In genomic region chr16:66427036-66427446, GRCh38 we compare ENCODE assay signal across 8 cellular contexts. TPM values are rescaled to one million over a fixed set of nuclear protein-coding genes. Genes with fewer than 3 reads are reported as not detected.
DNase-seq lines count a peak whose midpoint lies in the region; ATAC-seq, FAIRE-seq and TF ChIP-seq lines count a peak whose summit lies in the region.

BEAN1 (plus strand) TSS chr16:66427295; CDS start chr16:66437677, 10,382 bp downstream.

- no peak for TF ChIP-seq POLR2A in right lobe of liver (IDR thresholded peaks at IDR 0.05)

- intact Hi-C loops in A673 (cut with micrococcal nuclease; ENCODE audit: unreplicated experiment) (no loop called here), right lobe of liver (cut with DNase I) (loop anchor here in 1 of 2 donors (10.0 kb wide), 1 partner anchor 178 kb away; the partner anchor contains the start of gene CMTM3)

- no peak for FAIRE-seq in urothelium cell line (lab: Jason Lieb, UNC)

- H3K4me1 ChIP-seq in A673 (ENCODE audit: insufficient read depth, low read length, poor library complexity, severe bottlenecking) (no peaks in the 10 kb centered on the region), right lobe of liver (peaks cover 0 to 3% (median 0%) of the 10 kb centered on the region in 4 donors)

- H3K27me3 ChIP-seq in A673 (replicated peaks; ENCODE audit: insufficient read depth, low read depth, low read length, poor library complexity) (peaks cover 76% of the 10 kb centered on the region), right lobe of liver (peaks cover 0 to 14% of the 10 kb centered on the region in 2 donors)

- POLR2A ChIA-PET in A673 (lab: Charles Lee; ENCODE audit: low non-redundant PET) (no interaction called here), HEK293T (lab: Yijun Ruan, JAX) (no interaction called here)

- WGBS in right lobe of liver (ENCODE audit: insufficient coverage, low coverage, low lambda C conversion rate, missing lambda C conversion rate), result 0% methylated on average over 3 of the region's 66 CpGs

- ATAC-seq in right lobe of liver, result peak; percentile 65 to 74 (median 66)

- TF ChIP-seq CTCF in A673 (conservative IDR thresholded peaks at IDR 0.05; ENCODE audit: low read depth, low read length) (no peak), cardiac fibroblast (IDR thresholded peaks at IDR 0.05; ENCODE audit: low read depth, low read length) (no peak), right lobe of liver (IDR thresholded peaks at IDR 0.05) (no peak)

- no peak for DNase-seq in A673 (ENCODE audit: low spot score)
- DNase-seq in HEK293T (ENCODE audit: extremely low spot score), result peak; percentile 67
- peak in 1 of 2 donors; percentile 32 for DNase-seq in cardiac fibroblast (ENCODE audit: low read depth in 2 of 2)
- no peak for DNase-seq in right lobe of liver
- peak; percentile 76 for DNase-seq in urothelium cell line (ENCODE audit: low spot score)
- DNase-seq in stimulated activated CD4-positive, alpha-beta T cell treated with anti-CD3 and anti-CD28 coated beads, Interleukin-1b, Interleukin-23, amount 100 ng/mL, for 48 hours, result no peak
- no peak for DNase-seq in activated CD4-positive, CD25-positive, alpha-beta regulatory T cell treated with anti-CD3 and anti-CD28 coated beads, Interleukin-2, amount 50 U/mL, for 72 hours
- DNase-seq in DMS153 treated with DMSO at 0.1 percent for 48 hours (lab: John Stamatoyannopoulos, UW; ENCODE audit: unreplicated experiment), result no peak

- H3K4me3 ChIP-seq in A673 (ENCODE audit: low read depth, low read length, poor library complexity, severe bottlenecking) (peak within 1 kb of the TSS; percentile 26), cardiac fibroblast (replicated peaks in 1 of 2; ENCODE audit: low read depth in 2 of 2, low read length in 2 of 2) (peak within 1 kb of the TSS; percentile 42), right lobe of liver (peak within 1 kb of the TSS; percentile 20 to 45 (median 35))

- H3K9me3 ChIP-seq in A673 (ENCODE audit: low read depth, low read length, poor library complexity, severe bottlenecking) (no peaks in the 10 kb centered on the region), right lobe of liver (no peaks in the 10 kb centered on the region)

- H3K36me3 ChIP-seq in A673 (ENCODE audit: insufficient read depth, low read length, poor library complexity, severe bottlenecking) (no peaks in the 10 kb centered on the region), right lobe of liver (no peaks in the 10 kb centered on the region)

- CTCF ChIA-PET in A673 (lab: Charles Lee), result no interaction called here
- CTCF ChIA-PET in HEK293T (lab: Yijun Ruan, JAX), result no interaction called here

- H3K27ac ChIP-seq in A673 (ENCODE audit: low read depth, low read length, poor library complexity, severe bottlenecking) (no peak within 1 kb of the TSS), right lobe of liver (no peak within 1 kb of the TSS)

- BruUV-seq in A673 (replicated peaks; lab: Mats Ljungman, UMichigan), result no TSS peak

TF ChIP-seq in HEK293T, 16 proteins besides CTCF, POLR2A, EP300 and RAD21:
- no peak for TF ChIP-seq L3MBTL2 (conservative IDR thresholded peaks at IDR 0.05)
- no peak for TF ChIP-seq FOXK2 (IDR thresholded peaks at IDR 0.05)
- no peak for TF ChIP-seq LEF1 (IDR thresholded peaks at IDR 0.05; ENCODE audit: borderline replicate concordance)
- TF ChIP-seq ZNF384 (IDR thresholded peaks at IDR 0.05), result no peak
- TF ChIP-seq SP1 (IDR thresholded peaks at IDR 0.05), result no peak
- no peak for TF ChIP-seq BHLHE40 (IDR thresholded peaks at IDR 0.05; ENCODE audit: borderline replicate concordance)
- no peak for TF ChIP-seq ELF4 (IDR thresholded peaks at IDR 0.05)

RNA-seq across cellular contexts. Expression of gene BEAN1, which starts in this region (rescaled TPM):
- not detected in 2 replicates for total RNA-seq in A673 (2021)
- total RNA-seq in right lobe of liver, result under 1 TPM in 3 of 6 experiments, not detected in 3; 0.09 to 0.26 (median 0.10) TPM

Comparison
In these comparisons a context has a peak if more than half of its experiments do, and no peak if none do; other contexts are left out.
1. Peak in ATAC-seq and H3K4me3 ChIP-seq in right lobe of liver; RNA of the gene not detected or under 1 TPM.
2. DNase-seq: peak in HEK293T (single experiment) and urothelium cell line (single experiment); none in A673 (single experiment), right lobe of liver (0 of 3), stimulated activated CD4-positive, alpha-beta T cell treated with anti-CD3 and anti-CD28 coated beads, Interleukin-1b, Interleukin-23, amount 100 ng/mL, for 48 hours (single experiment), activated CD4-positive, CD25-positive, alpha-beta regulatory T cell treated with anti-CD3 and anti-CD28 coated beads, Interleukin-2, amount 50 U/mL, for 72 hours (single experiment) and DMS153 treated with DMSO at 0.1 percent for 48 hours (single experiment).
3. Peak in every context shown above with its lines, with median percentiles within 50 percentile points of each other: H3K4me3 ChIP-seq.